In genomic region chr11:62004473-62004872, GRCh38 we compare ENCODE assay signal across 9 cellular contexts.
DNase-seq lines count a peak whose midpoint lies in the region; ATAC-seq lines count a peak whose summit lies in the region.
"Had no signal": no experiment of that assay in that cellular context is flagged by ENCODE, and none has a peak within 500 bp of the region (broad histone marks: within the 10 kb centered on the region; RNA-seq: fewer than 3 reads in every experiment).

No MANE protein-coding gene starts in this region.

- in situ Hi-C loops in KBM-7 (cut with MboI; ENCODE audit: low pct_unique_long_range_greater_than_20kb, low sequenced_read_pairs), result no loop called here

- ATAC-seq in HG02798 (IDR thresholded peaks at IDR 0.05; ENCODE audit: poor library complexity, unreplicated experiment) (no peak), HG02571 (IDR thresholded peaks at IDR 0.05; ENCODE audit: unreplicated experiment) (no peak)

- DNase-seq in EL (peak; percentile 67), HS-5 (ENCODE audit: low read depth) (peak; percentile 31), non-pigmented ciliary epithelial cell (ENCODE audit: low read depth) (peak; percentile 61), KBM-7 (no peak), NCI-H510A (lab: John Stamatoyannopoulos, UW) (no peak)
- DNase-seq: activated B cell treated with CpG ODN at 0.5 μM for 24 hours had no signal

- peak overlapping the region; percentile 88 for H3K27ac ChIP-seq in cingulate gyrus (ENCODE audit: low read depth, low read length)

Comparison
In these comparisons a context has a peak if more than half of its experiments do, and no peak if none do; other contexts are left out.
1. DNase-seq: peak in EL (single experiment), HS-5 (single experiment) and non-pigmented ciliary epithelial cell (single experiment); none in KBM-7 (single experiment) and NCI-H510A (single experiment).